10 cellular contexts compared by ENCODE assay signal in the genomic region with DNA sequence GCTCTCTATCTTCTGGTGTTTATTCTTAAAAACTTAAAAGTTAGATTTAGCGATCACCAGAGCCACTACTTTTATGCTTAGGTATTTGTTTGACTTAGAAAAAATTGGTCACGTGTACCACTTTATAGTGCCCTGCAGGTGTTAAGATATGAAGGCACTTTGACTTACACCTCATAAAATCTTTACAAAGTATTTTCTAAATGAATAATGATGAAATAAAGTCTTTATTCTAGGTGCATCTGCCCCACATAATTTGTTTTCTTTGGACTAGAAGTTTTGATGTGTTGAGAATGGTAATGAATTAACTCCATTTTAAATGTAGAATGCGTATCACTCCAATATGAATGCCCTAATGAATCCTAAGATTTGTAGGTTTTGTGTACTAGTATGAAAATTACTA. TPM values are rescaled to one million over a fixed set of nuclear protein-coding genes. Genes with fewer than 3 reads are reported as not detected.
A peak's percentile ranks its signal among the peaks of the same experiment; 100 is the strongest.
DNase-seq lines count a peak whose midpoint lies in the region; ATAC-seq and TF ChIP-seq lines count a peak whose summit lies in the region.
"Had no signal": no experiment of that assay in that cellular context is flagged by ENCODE, and none has a peak within 500 bp of the region (broad histone marks: within the 10 kb centered on the region; RNA-seq: fewer than 3 reads in every experiment).

No MANE protein-coding gene starts in this region.

- CTCF ChIA-PET in CD4-positive, alpha-beta T cell (lab: Charles Lee): no interaction called here

- WGBS in body of pancreas, 2 donors: 31 to 42% methylated on average over 3 of the region's 3 CpGs

- POLR2A ChIA-PET in CD4-positive, alpha-beta T cell (lab: Charles Lee): no interaction called here

- H3K27ac Mint-ChIP-seq in CD4-positive, alpha-beta T cell: peak overlapping the region; percentile 89
- no peak overlapping the region for H3K27ac Mint-ChIP-seq in HFFc6
- peak overlapping the region; percentile 70 for H3K27ac Mint-ChIP-seq in activated naive CD8-positive, alpha-beta T cell
- no peak overlapping the region for H3K27ac Mint-ChIP-seq in nephron progenitor cell

- no peak overlapping the region for H3K4me3 ChIP-seq in colonic mucosa
- H3K4me3 ChIP-seq in body of pancreas: no peak overlapping the region

- no peaks in the 10 kb centered on the region for H3K27me3 ChIP-seq in CD4-positive, alpha-beta T cell (ENCODE audit: control insufficient read depth, insufficient read depth, low read length)
- H3K27me3 ChIP-seq in colonic mucosa (no peaks in the 10 kb centered on the region), body of pancreas (no peaks in the 10 kb centered on the region)

- H3K27ac ChIP-seq in CD4-positive, alpha-beta T cell (ENCODE audit: low read depth, low read length): no peak overlapping the region
- H3K27ac ChIP-seq in colonic mucosa (no peak overlapping the region), body of pancreas (no peak overlapping the region)

- H3K4me1 ChIP-seq in colonic mucosa (no peaks in the 10 kb centered on the region), body of pancreas (no peaks in the 10 kb centered on the region)

- no peaks in the 10 kb centered on the region for H3K27me3 Mint-ChIP-seq in CD4-positive, alpha-beta T cell
- H3K27me3 Mint-ChIP-seq in HFFc6 (ENCODE audit: insufficient read depth): no peaks in the 10 kb centered on the region
- no peaks in the 10 kb centered on the region for H3K27me3 Mint-ChIP-seq in activated naive CD8-positive, alpha-beta T cell
- H3K27me3 Mint-ChIP-seq in nephron progenitor cell (ENCODE audit: low read depth, poor library complexity): no peaks in the 10 kb centered on the region

- no peaks in the 10 kb centered on the region for H3K9me3 ChIP-seq in CD4-positive, alpha-beta T cell (ENCODE audit: control insufficient read depth, low read length)
- H3K9me3 ChIP-seq in colonic mucosa (no peaks in the 10 kb centered on the region), body of pancreas (no peaks in the 10 kb centered on the region)

- no peak for TF ChIP-seq POLR2A in body of pancreas (IDR thresholded peaks at IDR 0.05)

- peak overlapping the region; percentile 99 for H3K4me3 Mint-ChIP-seq in CD4-positive, alpha-beta T cell
- H3K4me3 Mint-ChIP-seq in HFFc6 (peak overlapping the region; percentile 97; the same call in 1 of the 2 replicates), nephron progenitor cell (peak overlapping the region; percentile 96)
- peak overlapping the region; percentile 42 for H3K4me3 Mint-ChIP-seq in activated naive CD8-positive, alpha-beta T cell

- peaks cover 5% of the 10 kb centered on the region for H3K36me3 Mint-ChIP-seq in CD4-positive, alpha-beta T cell (ENCODE audit: low read depth)
- H3K36me3 Mint-ChIP-seq in HFFc6 (ENCODE audit: low read depth) (no peaks in the 10 kb centered on the region), nephron progenitor cell (ENCODE audit: low read depth) (peaks cover 6% of the 10 kb centered on the region)
- no peaks in the 10 kb centered on the region for H3K36me3 Mint-ChIP-seq in activated naive CD8-positive, alpha-beta T cell

- no peak for TF ChIP-seq CTCF in CD4-positive, alpha-beta T cell (IDR thresholded peaks at IDR 0.05)
- TF ChIP-seq CTCF in HFFc6 (IDR thresholded peaks at IDR 0.05) (no peak), nephron progenitor cell (IDR thresholded peaks at IDR 0.05) (no peak), colonic mucosa (IDR thresholded peaks at IDR 0.05) (no peak), body of pancreas (IDR thresholded peaks at IDR 0.05) (no peak)

- H3K36me3 ChIP-seq in colonic mucosa (no peaks in the 10 kb centered on the region), body of pancreas (replicated peaks in 1 of 2; ENCODE audit: insufficient read depth in 1 of 2, low read depth in 2 of 2) (no peaks in the 10 kb centered on the region)

- H3K4me1 Mint-ChIP-seq in CD4-positive, alpha-beta T cell (ENCODE audit: low read depth): peaks cover 77% of the 10 kb centered on the region
- H3K4me1 Mint-ChIP-seq in HFFc6 (ENCODE audit: low read depth): peaks cover 53% of the 10 kb centered on the region
- peaks cover 63% of the 10 kb centered on the region for H3K4me1 Mint-ChIP-seq in activated naive CD8-positive, alpha-beta T cell (ENCODE audit: low read depth)
- H3K4me1 Mint-ChIP-seq in nephron progenitor cell: peaks cover 66% of the 10 kb centered on the region

- no peak overlapping the region for H3K9ac ChIP-seq in colonic mucosa (ENCODE audit: low read depth in 2 of 2, low read length in 2 of 2)

- intact Hi-C loops in CD4-positive, alpha-beta T cell (cut with DNase I, micrococcal nuclease): loop anchor here in 1 of 2 experiments (10.0 kb wide), 1 partner anchor 1590 kb away; the partner anchor contains the start of gene IDS
- intact Hi-C loops in colonic mucosa (cut with DNase I) (no loop called here), body of pancreas (cut with DNase I) (no loop called here)

- no peak for ATAC-seq in CD4-positive, alpha-beta T cell (ENCODE audit: poor library complexity)
- ATAC-seq in body of pancreas: no peak

- DNase-seq in CD4-positive, alpha-beta T cell: no peak
- no peak for DNase-seq in HFFc6
- no peak for DNase-seq in nephron progenitor cell
- DNase-seq in colonic mucosa: no peak
- no peak for DNase-seq in stimulated activated CD4-positive, alpha-beta T cell treated with anti-CD3 and anti-CD28 coated beads, Interleukin-1b, Interleukin-23, amount 100 ng/mL, for 48 hours
- no peak for DNase-seq in body of pancreas
- DNase-seq: activated CD4-positive, alpha-beta T cell treated with anti-CD3 and anti-CD28 coated beads for 1 hour; Kasumi-1; SW 1271 had no signal

- H3K9me3 Mint-ChIP-seq in CD4-positive, alpha-beta T cell: no peaks in the 10 kb centered on the region
- no peaks in the 10 kb centered on the region for H3K9me3 Mint-ChIP-seq in HFFc6
- H3K9me3 Mint-ChIP-seq in activated naive CD8-positive, alpha-beta T cell (ENCODE audit: low read depth): no peaks in the 10 kb centered on the region
- H3K9me3 Mint-ChIP-seq in nephron progenitor cell: peaks cover 25% of the 10 kb centered on the region

RNA-seq across cellular contexts. Expression of gene FMR1, which starts 2.9 kb away (rescaled TPM):
- 10 to 100 TPM; 87.9 to 95.3 TPM for total RNA-seq in CD4-positive, alpha-beta T cell
- 10 to 100 TPM; 17.7 to 21.7 (median 19.9) TPM for total RNA-seq in HFFc6 (2021; fragmentation: NEBNext Ultra II Directional; extraction: Animal tissue kit (Norgen Biotek cat#: 25700))
- total RNA-seq in colonic mucosa (10 to 100 TPM; 39.3 to 45.0 TPM), body of pancreas (10 to 100 TPM; 19.1 to 24.4 TPM)

Comparison
In these comparisons a context has a peak if more than half of its experiments do, and no peak if none do; other contexts are left out.
1. H3K27ac Mint-ChIP-seq: peak in CD4-positive, alpha-beta T cell (single experiment) and activated naive CD8-positive, alpha-beta T cell (single experiment); none in HFFc6 (single experiment) and nephron progenitor cell (single experiment).
2. H3K4me3 Mint-ChIP-seq: peak in every context shown above with its lines; median percentile 99 in CD4-positive, alpha-beta T cell; 97 in HFFc6; 96 in nephron progenitor cell; 42 in activated naive CD8-positive, alpha-beta T cell.